In the genomic region with DNA sequence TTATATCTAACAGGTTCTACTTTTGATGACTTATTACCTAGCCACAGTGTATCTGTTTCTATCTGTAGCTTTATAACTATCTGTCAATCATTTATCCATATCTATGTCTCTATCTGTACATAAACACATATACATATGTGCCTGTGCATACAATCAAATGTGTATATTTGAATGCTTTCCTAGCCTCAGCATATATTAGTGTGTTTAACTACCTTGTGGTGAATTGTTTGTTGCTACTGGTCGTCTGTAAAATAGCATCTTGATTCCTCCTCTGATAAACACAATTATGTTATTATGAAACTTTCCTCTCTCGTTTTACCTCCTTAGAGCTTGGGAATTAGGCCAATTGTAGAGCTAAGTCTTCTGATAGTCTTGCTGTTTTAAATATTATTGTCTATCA, we compare ENCODE assay signal across 8 cellular contexts. TPM values are rescaled to one million over a fixed set of nuclear protein-coding genes. Genes with fewer than 3 reads are reported as not detected.
A peak's percentile ranks its signal among the peaks of the same experiment; 100 is the strongest.
DNase-seq lines count a peak whose midpoint lies in the region; ATAC-seq and TF ChIP-seq lines count a peak whose summit lies in the region.
"Had no signal": no experiment of that assay in that cellular context is flagged by ENCODE, and none has a peak within 500 bp of the region (broad histone marks: within the 10 kb centered on the region; RNA-seq: fewer than 3 reads in every experiment).

No MANE protein-coding gene starts in this region.

- H3K23ac ChIP-seq in neuronal stem cell (ENCODE audit: low read depth, low read length, poor library complexity) = no peak overlapping the region

- peaks cover 4% of the 10 kb centered on the region; the same call in 1 of the 2 replicates for H3F3A ChIP-seq in SU-DHL-6 (ENCODE audit: insufficient read depth)

- no peaks in the 10 kb centered on the region for H3K79me2 ChIP-seq in SU-DHL-6 (ENCODE audit: insufficient read depth, low read length)

- H3K9me2 ChIP-seq in SU-DHL-6 (replicated peaks; ENCODE audit: insufficient read depth, low read length) = no peaks in the 10 kb centered on the region

- peaks cover 0 to 9% of the 10 kb centered on the region in 2 donors for H3K4me1 ChIP-seq in neuronal stem cell (ENCODE audit: control insufficient read depth in 2 of 2, insufficient read depth in 1 of 2, low read depth in 1 of 2, low read length in 2 of 2)
- H3K4me1 ChIP-seq: HAP-1 had no signal

- peak; percentile 9 for ATAC-seq in GM18868 (IDR thresholded peaks at IDR 0.05; ENCODE audit: unreplicated experiment)
- ATAC-seq in HG02623 (IDR thresholded peaks at IDR 0.05; ENCODE audit: unreplicated experiment) = peak; percentile 10

- H3K4me3 ChIP-seq in SU-DHL-6 (ENCODE audit: insufficient read depth, low read length, poor library complexity, severe bottlenecking) (no peak overlapping the region), neuronal stem cell (ENCODE audit: low read length in 2 of 2) (no peak overlapping the region)
- H3K4me3 ChIP-seq: HAP-1 had no signal

- H3K27me3 ChIP-seq in SU-DHL-6 (ENCODE audit: low read length) (no peaks in the 10 kb centered on the region), neuronal stem cell (ENCODE audit: control insufficient read depth in 3 of 3, insufficient read depth in 3 of 3, low read depth in 1 of 3, low read length in 3 of 3) (no peaks in the 10 kb centered on the region)

- no peak overlapping the region for H2BK12ac ChIP-seq in neuronal stem cell (ENCODE audit: low read length)

- H4K20me1 ChIP-seq in SU-DHL-6 (ENCODE audit: low read depth, low read length) = 0 out of 2 replicates have a peak, but pooled peaks cover 12% of the 10 kb centered on the region

- H3K36me3 ChIP-seq in SU-DHL-6 (ENCODE audit: low read length) (no peaks in the 10 kb centered on the region), neuronal stem cell (replicated peaks in 1 of 2; ENCODE audit: control insufficient read depth in 2 of 2, insufficient read depth in 2 of 2, low read length in 2 of 2) (no peaks in the 10 kb centered on the region)
- H3K36me3 ChIP-seq: HAP-1 had no signal

- no peak overlapping the region for H3K14ac ChIP-seq in neuronal stem cell (ENCODE audit: low read length)

- H2BK120ac ChIP-seq in neuronal stem cell (ENCODE audit: low read depth, low read length) = no peak overlapping the region

- H3K4ac ChIP-seq in neuronal stem cell (ENCODE audit: low read length) = no peak overlapping the region

- H3K18ac ChIP-seq in neuronal stem cell (ENCODE audit: low read length) = no peak overlapping the region

- no peak overlapping the region for H3K27ac ChIP-seq in SU-DHL-6 (ENCODE audit: low read depth, low read length)
- no peak overlapping the region for H3K27ac ChIP-seq in neuronal stem cell (replicated peaks; ENCODE audit: low read length)

- peaks cover 2% of the 10 kb centered on the region for H3K79me1 ChIP-seq in neuronal stem cell (ENCODE audit: low read depth, low read length)

- H3K4me2 ChIP-seq in SU-DHL-6 (ENCODE audit: low read depth, low read length, poor library complexity, severe bottlenecking) (peak overlapping the region; percentile 8), neuronal stem cell (ENCODE audit: insufficient read depth, low read length, poor library complexity, severe bottlenecking) (no peak overlapping the region)

- no peak overlapping the region for H2AFZ ChIP-seq in SU-DHL-6 (ENCODE audit: low read depth, low read length, severe bottlenecking)
- H2AFZ ChIP-seq in neuronal stem cell (ENCODE audit: low read length) = peak overlapping the region; percentile 35

- no peak overlapping the region for H2BK15ac ChIP-seq in neuronal stem cell (ENCODE audit: low read length)

- no peak overlapping the region for H4K8ac ChIP-seq in neuronal stem cell (ENCODE audit: low read depth, low read length)

- no peak overlapping the region for H2AK5ac ChIP-seq in neuronal stem cell (ENCODE audit: low read depth, low read length)

- WGBS in neuronal stem cell (ENCODE audit: extremely low coverage in 2 of 2, insufficient read length in 2 of 2, insufficient replicate concordance in 1 of 2), 2 donors = no CpG with 5 or more reads among the region's 2 CpGs

- no peak overlapping the region for H4K91ac ChIP-seq in neuronal stem cell (ENCODE audit: low read depth, low read length, poor library complexity)

- H3K9me3 ChIP-seq in SU-DHL-6 (ENCODE audit: insufficient read depth, low read length) = no peaks in the 10 kb centered on the region
- H3K9me3 ChIP-seq in neuronal stem cell (replicated peaks in 1 of 2; ENCODE audit: control insufficient read depth in 2 of 2, insufficient read depth in 1 of 2, low read depth in 1 of 2, low read length in 2 of 2) = no peaks in the 10 kb centered on the region
- H3K9me3 ChIP-seq: HAP-1 had no signal

- no peak for DNase-seq in neuronal stem cell (ENCODE audit: low spot score)
- DNase-seq in activated gamma-delta T cell treated with Interleukin-2 at 50 U/mL for 16 hours = no peak
- no peak for DNase-seq in GF-D8 (lab: John Stamatoyannopoulos, UW)
- no peak for DNase-seq in COLO668 (lab: John Stamatoyannopoulos, UW; ENCODE audit: unreplicated experiment)

- no peak overlapping the region for H3K9ac ChIP-seq in SU-DHL-6 (ENCODE audit: low read length)
- no peak overlapping the region for H3K9ac ChIP-seq in neuronal stem cell (ENCODE audit: low read depth, low read length, poor library complexity)

- H2BK5ac ChIP-seq in neuronal stem cell (ENCODE audit: low read length) = no peak overlapping the region

- no peak for TF ChIP-seq CTCF in SU-DHL-6 (IDR thresholded peaks at IDR 0.05; ENCODE audit: insufficient read depth, low read length, poor library complexity, severe bottlenecking)

RNA-seq across cellular contexts. Expression of gene PARP8, which starts 44.4 kb away (rescaled TPM):
- 13.7 TPM for polyA plus RNA-seq in neuronal stem cell (2013, experiment 1 of 2)
- 13.5 TPM for polyA plus RNA-seq in neuronal stem cell (2013, experiment 2 of 2)
